In genomic region chr1:201023517-201023902, GRCh38 we compare ENCODE assay signal across 8 cellular contexts. TPM values are rescaled to one million over a fixed set of nuclear protein-coding genes. Genes with fewer than 3 reads are reported as not detected.
DNase-seq lines count a peak whose midpoint lies in the region; ATAC-seq and TF ChIP-seq lines count a peak whose summit lies in the region.

Gene KIF21B, minus strand, starts transcription at chr1:201023714. Its CDS starts 331 bp downstream, at chr1:201023383.

- peak; percentile 67 for ATAC-seq in HG02588 (IDR thresholded peaks at IDR 0.05; ENCODE audit: unreplicated experiment)

- H3K9me3 ChIP-seq in iPS DF 6.9 (ENCODE audit: control insufficient read depth, insufficient read depth, low read length) (no peaks in the 10 kb centered on the region), skeletal muscle satellite cell (replicated peaks; ENCODE audit: low read length) (no peaks in the 10 kb centered on the region)

- H3K4me3 Mint-ChIP-seq in HFFc6, result no peak within 1 kb of the TSS

- H3K36me3 ChIP-seq in iPS DF 6.9 (ENCODE audit: control insufficient read depth, insufficient read depth, low read length) (no peaks in the 10 kb centered on the region), skeletal muscle satellite cell (ENCODE audit: insufficient read depth, low read length) (no peaks in the 10 kb centered on the region)

- H3K4me3 ChIP-seq in iPS DF 6.9 (ENCODE audit: low read length), result peak within 1 kb of the TSS; percentile 64; the same call in 1 of the 2 replicates
- H3K4me3 ChIP-seq in skeletal muscle satellite cell (ENCODE audit: low read length), result peak within 1 kb of the TSS; percentile 57

- H3K9ac ChIP-seq in skeletal muscle satellite cell (ENCODE audit: low read depth, low read length), result no peak within 1 kb of the TSS

- H3K27me3 ChIP-seq in iPS DF 6.9 (ENCODE audit: control insufficient read depth, insufficient read depth, low read length) (no peaks in the 10 kb centered on the region), skeletal muscle satellite cell (ENCODE audit: control insufficient read depth, insufficient read depth, low read length) (peaks cover 65% of the 10 kb centered on the region)

- WGBS in iPS DF 6.9 (ENCODE audit: insufficient coverage, insufficient read length), result no CpG with 5 or more reads among the region's 53 CpGs

- no peak within 1 kb of the TSS for H3K27ac Mint-ChIP-seq in HFFc6

- peak within 1 kb of the TSS; percentile 75 for H3K4me2 ChIP-seq in skeletal muscle satellite cell (ENCODE audit: low read length)

- H3K27ac ChIP-seq in iPS DF 6.9 (ENCODE audit: low read length), result no peak within 1 kb of the TSS

- H3K36me3 Mint-ChIP-seq in HFFc6 (ENCODE audit: low read depth), result no peaks in the 10 kb centered on the region

- no peaks in the 10 kb centered on the region for H3K9me3 Mint-ChIP-seq in HFFc6

- TF ChIP-seq POLR2A in GM10847 (IDR thresholded peaks at IDR 0.05; ENCODE audit: extremely low read depth, insufficient read length), result peak; percentile 35

- peak; percentile 88 for DNase-seq in NCI-H1092 treated with DMSO at 0.1 percent for 48 hours (lab: John Stamatoyannopoulos, UW)
- peak; percentile 84 to 92 (median 87) for DNase-seq in T-helper 2 cell
- DNase-seq in anterior cingulate cortex (lab: John Stamatoyannopoulos, UW), result peak in 54 of 58 donors; percentile 43 to 89 (median 76)
- no peak for DNase-seq in iPS DF 6.9 (ENCODE audit: low read depth, low spot score)
- no peak for DNase-seq in HFFc6

- H3K27me3 Mint-ChIP-seq in HFFc6 (ENCODE audit: insufficient read depth), result peaks cover 38% of the 10 kb centered on the region

- peaks cover 21% of the 10 kb centered on the region for H3K4me1 Mint-ChIP-seq in HFFc6 (ENCODE audit: low read depth)

- TF ChIP-seq CTCF in HFFc6 (IDR thresholded peaks at IDR 0.05), result no peak

- H3K4me1 ChIP-seq in iPS DF 6.9 (ENCODE audit: control insufficient read depth, insufficient read depth, low read length), result peaks cover 17% of the 10 kb centered on the region
- H3K4me1 ChIP-seq in skeletal muscle satellite cell (ENCODE audit: control insufficient read depth, insufficient read depth, low read length), result no peaks in the 10 kb centered on the region

RNA-seq across cellular contexts. Expression of gene KIF21B, which starts in this region (rescaled TPM):
- under 0.01 and 0.22 TPM in 2 replicates for total RNA-seq in skeletal muscle satellite cell (2012; rRNA removed)
- total RNA-seq in HFFc6 (2021; fragmentation: NEBNext Ultra II Directional; extraction: Animal tissue kit (Norgen Biotek cat#: 25700)), result not detected

Comparison
In these comparisons a context has a peak if more than half of its experiments do, and no peak if none do; other contexts are left out.
1. DNase-seq: peak in NCI-H1092 treated with DMSO at 0.1 percent for 48 hours (single experiment), T-helper 2 cell (5 of 5) and anterior cingulate cortex (54 of 58); none in iPS DF 6.9 (single experiment) and HFFc6 (single experiment).